ENCODE assay signal across 8 cellular contexts in the genomic region with DNA sequence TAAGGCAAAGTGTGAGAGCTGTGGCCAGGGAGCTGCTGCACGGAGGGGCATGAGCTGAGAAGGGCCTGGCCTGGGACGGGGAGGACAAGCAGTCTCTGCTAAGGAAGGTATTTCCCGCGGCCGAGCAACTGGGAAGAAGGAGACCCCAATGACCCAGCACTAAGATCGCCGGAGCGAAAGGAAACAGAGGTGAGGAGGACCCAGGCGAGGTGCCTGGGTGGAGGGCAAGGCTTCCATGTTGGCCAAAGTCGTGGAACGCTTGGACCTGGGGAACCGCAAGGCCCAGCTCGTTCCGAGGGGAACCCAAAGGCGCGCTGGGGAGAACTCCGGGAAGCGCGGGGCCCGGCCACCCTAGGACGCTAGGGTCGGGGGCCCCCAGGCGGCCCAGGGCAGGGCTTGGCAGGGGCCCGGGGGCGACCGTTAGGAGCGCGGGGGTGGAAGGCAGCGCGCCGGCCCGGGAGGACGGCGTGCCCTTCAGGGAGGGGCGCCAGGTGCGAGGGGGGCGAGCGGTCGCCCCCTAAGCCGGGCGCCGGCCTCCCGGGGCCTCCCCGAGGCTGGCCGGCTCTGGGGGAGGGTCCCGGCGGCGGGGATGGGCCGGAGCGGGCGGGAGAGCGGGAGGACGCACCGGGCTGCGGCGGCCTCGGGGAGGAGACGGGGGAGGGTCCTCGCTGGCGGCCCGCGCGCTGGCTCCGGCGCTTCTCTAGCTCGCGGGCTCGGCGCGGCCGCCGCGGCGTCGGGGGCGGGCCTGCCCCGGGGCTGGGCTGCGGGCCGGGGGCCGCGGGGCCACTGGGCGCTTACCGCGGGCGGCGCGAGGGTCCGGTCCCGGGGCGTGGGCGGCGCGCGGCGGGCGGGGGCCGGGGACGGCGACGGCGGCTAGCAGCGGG. TPM values are rescaled to one million over a fixed set of nuclear protein-coding genes. Genes with fewer than 3 reads are reported as not detected.
DNase-seq lines count a peak whose midpoint lies in the region; ATAC-seq and TF ChIP-seq lines count a peak whose summit lies in the region.

No MANE protein-coding gene starts in this region.

- no peak for TF ChIP-seq CTCF in adrenal gland (IDR thresholded peaks at IDR 0.05)
- no peak for TF ChIP-seq CTCF in stomach (IDR thresholded peaks at IDR 0.05)

- H3K9me3 ChIP-seq in adrenal gland (replicated peaks in 1 of 3) (no peaks in the 10 kb centered on the region), stomach (no peaks in the 10 kb centered on the region)

- H3K4me3 Mint-ChIP-seq in activated CD4-positive, alpha-beta T cell treated with anti-CD3 and anti-CD28 coated beads for 36 hours, result peak overlapping the region; percentile 89

- peaks cover 42% of the 10 kb centered on the region for H3K4me1 Mint-ChIP-seq in activated CD4-positive, alpha-beta T cell treated with anti-CD3 and anti-CD28 coated beads for 36 hours

- peaks cover 15% of the 10 kb centered on the region for H3K36me3 Mint-ChIP-seq in activated CD4-positive, alpha-beta T cell treated with anti-CD3 and anti-CD28 coated beads for 36 hours (ENCODE audit: low read depth)

- ATAC-seq in activated CD4-positive, alpha-beta T cell treated with anti-CD3 and anti-CD28 coated beads for 36 hours, result peak; percentile 42
- peak; percentile 12 for ATAC-seq in HG03159 (IDR thresholded peaks at IDR 0.05; ENCODE audit: unreplicated experiment)

- H3K4me1 ChIP-seq in adrenal gland (replicated peaks in 1 of 2) (peaks cover 10 to 51% of the 10 kb centered on the region in 2 donors), stomach (peaks cover 37 to 57% (median 56%) of the 10 kb centered on the region in 4 donors)

- no peak for TF ChIP-seq POLR2A in adrenal gland (IDR thresholded peaks at IDR 0.05)
- TF ChIP-seq POLR2A in stomach (IDR thresholded peaks at IDR 0.05), result no peak

- H3K27ac Mint-ChIP-seq in activated CD4-positive, alpha-beta T cell treated with anti-CD3 and anti-CD28 coated beads for 36 hours, result peak overlapping the region; percentile 88

- intact Hi-C loops in activated CD4-positive, alpha-beta T cell treated with anti-CD3 and anti-CD28 coated beads for 36 hours (cut with DNase I, micrococcal nuclease), result loop anchor here (1.0 to 10.0 kb wide), 13 partner anchors 13 to 536 kb away; partner anchors contain the start of genes MOSPD3 (in 2 of the 2), FBXO24 (in 1 of the 2), LRCH4 (in 1 of the 2) and POP7 (in 1 of the 2)
- intact Hi-C loops in adrenal gland (cut with DNase I) (no loop called here), stomach (cut with DNase I; ENCODE audit: low total_unique reads) (no loop called here)

- CTCF ChIA-PET in activated CD4-positive, alpha-beta T cell treated with anti-CD3 and anti-CD28 coated beads for 36 hours (lab: Charles Lee), result interaction anchor here (0.6 to 7.2 kb wide), 17 partner anchors 12 to 267 kb away, joined by 3 to 104 read pairs (median 6); partner anchors contain the start of genes FBXO24, LRCH4, POP7 and SLC12A9

- peaks cover 0 to 2% of the 10 kb centered on the region in 2 donors for H3K36me3 ChIP-seq in adrenal gland (replicated peaks in 1 of 2)
- H3K36me3 ChIP-seq in stomach, result peaks cover under 1 to 15% (median 12%) of the 10 kb centered on the region in 4 donors

- H3K27me3 ChIP-seq in adrenal gland (no peaks in the 10 kb centered on the region), stomach (no peaks in the 10 kb centered on the region)

- H3K4me3 ChIP-seq in adrenal gland, result peak overlapping the region in 3 of 4 donors; percentile 56 to 94 (median 72)
- peak overlapping the region; percentile 88 to 98 (median 95) for H3K4me3 ChIP-seq in stomach

- TF ChIP-seq EP300 in stomach (IDR thresholded peaks at IDR 0.05), result no peak

- no peaks in the 10 kb centered on the region for H3K9me3 Mint-ChIP-seq in activated CD4-positive, alpha-beta T cell treated with anti-CD3 and anti-CD28 coated beads for 36 hours (ENCODE audit: low read depth)

- WGBS in adrenal gland, 4 donors, result 0 to 1% (median 0%) methylated on average over 9 to 101 of the region's 102 CpGs
- WGBS in stomach, 5 donors, result 0 to 1% (median 0%) methylated on average over 20 to 95 of the region's 102 CpGs

- POLR2A ChIA-PET in activated CD4-positive, alpha-beta T cell treated with anti-CD3 and anti-CD28 coated beads for 36 hours (lab: Charles Lee), result interaction anchor here (0.6 to 1.1 kb wide), 7 partner anchors 12 to 282 kb away, joined by 3 to 5 read pairs (median 4); partner anchors contain the start of genes MOSPD3, POP7 and SRRT

- no peak for DNase-seq in activated CD4-positive, alpha-beta T cell treated with anti-CD3 and anti-CD28 coated beads for 36 hours
- no peak for DNase-seq in activated CD4-positive, alpha-beta T cell treated with anti-CD3 and anti-CD28 coated beads, Interleukin-2, amount 50 U/mL, for 1 hour
- DNase-seq in adrenal gland (peak in 3 of 7 donors; percentile 25 to 42 (median 30)), iPS-NIHi11 (ENCODE audit: low spot score) (peak; percentile 66), stomach (no peak), DMS153 (lab: John Stamatoyannopoulos, UW) (no peak), NCI-H226 (no peak)

- no peaks in the 10 kb centered on the region for H3K27me3 Mint-ChIP-seq in activated CD4-positive, alpha-beta T cell treated with anti-CD3 and anti-CD28 coated beads for 36 hours

- H3K27ac ChIP-seq in adrenal gland (peak overlapping the region in 4 of 5 donors; percentile 29 to 92 (median 84)), stomach (peak overlapping the region; percentile 75 to 90 (median 77))

RNA-seq across cellular contexts. Expression of gene GIGYF1, which starts 0.5 kb away (rescaled TPM):
- 10 to 100 TPM; 40.3 to 40.9 TPM for total RNA-seq in activated CD4-positive, alpha-beta T cell treated with anti-CD3 and anti-CD28 coated beads for 36 hours
- total RNA-seq in adrenal gland (10 to 100 TPM; 19.1 to 62.2 (median 25.9) TPM), stomach (100 to 1,000 TPM in 1 of 5 donors, 10 to 100 TPM in 4; 27.9 to 127 (median 87.9) TPM)
- polyA plus RNA-seq in adrenal gland (100 to 1,000 TPM in 1 of 3 donors, 10 to 100 TPM in 1, 1 to 10 TPM in 1; 5.4 to 167 (median 49.8) TPM), stomach (10 to 100 TPM; 10.5 to 19.9 (median 19.7) TPM)

RNA-seq across cellular contexts. Expression of gene POP7, which starts 12.4 kb away (rescaled TPM):
- total RNA-seq in activated CD4-positive, alpha-beta T cell treated with anti-CD3 and anti-CD28 coated beads for 36 hours, result 10 to 100 TPM; 46.1 to 59.4 TPM
- total RNA-seq in adrenal gland (10 to 100 TPM in 7 of 8 donors, 1 to 10 TPM in 1; 8.7 to 60.9 (median 34.2) TPM), stomach (10 to 100 TPM in 4 of 5 donors, not detected in 1; 23.3 to 70.1 (median 38.3) TPM)
- polyA plus RNA-seq in adrenal gland (10 to 100 TPM; 24.8 to 48.5 (median 27.1) TPM), stomach (10 to 100 TPM; 38.1 to 45.2 (median 39.0) TPM)

RNA-seq across cellular contexts. Expression of gene GNB2, which starts 20.0 kb away (rescaled TPM):
- 100 to 1,000 TPM; 172 to 200 TPM for total RNA-seq in activated CD4-positive, alpha-beta T cell treated with anti-CD3 and anti-CD28 coated beads for 36 hours
- total RNA-seq in adrenal gland, result 100 to 1,000 TPM; 152 to 365 (median 297) TPM
- 100 to 1,000 TPM; 105 to 139 (median 105) TPM for polyA plus RNA-seq in adrenal gland
- 100 to 1,000 TPM in 3 of 5 donors, 10 to 100 TPM in 2; 52.9 to 290 (median 152) TPM for total RNA-seq in stomach
- polyA plus RNA-seq in stomach, result 100 to 1,000 TPM; 147 to 219 (median 169) TPM

RNA-seq across cellular contexts. Expression of gene EPO, which starts 26.7 kb away (rescaled TPM):
- not detected for total RNA-seq in activated CD4-positive, alpha-beta T cell treated with anti-CD3 and anti-CD28 coated beads for 36 hours
- total RNA-seq in adrenal gland, result not detected
- under 1 TPM in 1 of 3 donors, not detected in 2; 0.10 TPM for polyA plus RNA-seq in adrenal gland
- not detected for total RNA-seq in stomach
- polyA plus RNA-seq in stomach, result not detected

RNA-seq across cellular contexts. Expression of gene ACTL6B, which starts 37.3 kb away (rescaled TPM):
- total RNA-seq in activated CD4-positive, alpha-beta T cell treated with anti-CD3 and anti-CD28 coated beads for 36 hours, result not detected
- total RNA-seq in adrenal gland (1 to 10 TPM in 3 of 8 donors, not detected in 5; 1.9 to 3.8 (median 2.4) TPM), stomach (under 1 TPM in 2 of 5 donors, not detected in 3; 0.37 to 0.43 TPM)
- polyA plus RNA-seq in adrenal gland (1 to 10 TPM in 2 of 3 donors, under 1 TPM in 1; 0.64 to 5.1 (median 2.5) TPM), stomach (1 to 10 TPM in 2 of 3 donors, under 1 TPM in 1; 0.25 to 1.4 (median 1.2) TPM)

Comparison
In these comparisons a context has a peak if more than half of its experiments do, and no peak if none do; other contexts are left out.
1. intact Hi-C loops: an anchor here in activated CD4-positive, alpha-beta T cell treated with anti-CD3 and anti-CD28 coated beads for 36 hours (1.0 to 10.0 kb wide); none called in adrenal gland and stomach.